ENCODE assay signal across 21 cellular contexts in the genomic region with DNA sequence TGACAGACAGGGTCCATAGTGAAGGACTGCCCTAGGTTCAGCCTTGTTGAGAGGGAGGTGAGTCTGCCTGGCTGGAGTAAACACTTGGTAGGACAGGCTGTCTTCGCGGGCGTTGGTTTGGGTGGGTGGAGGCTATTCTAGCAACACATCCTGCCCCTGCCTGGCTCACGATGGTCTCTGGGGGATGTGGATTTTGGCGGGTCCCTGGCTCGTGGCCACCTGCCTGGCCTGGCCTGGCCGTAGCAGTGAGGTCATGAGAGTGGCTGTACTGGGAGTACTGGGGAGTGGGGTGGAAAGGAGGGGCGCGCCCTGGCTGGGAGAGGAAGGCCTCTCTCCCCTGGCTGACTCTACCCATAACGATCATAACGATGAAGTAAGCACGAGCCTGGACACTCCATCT. TPM values are rescaled to one million over a fixed set of nuclear protein-coding genes. Genes with fewer than 3 reads are reported as not detected.
DNase-seq lines count a peak whose midpoint lies in the region; ATAC-seq and TF ChIP-seq lines count a peak whose summit lies in the region.
"Had no signal": no experiment of that assay in that cellular context is flagged by ENCODE, and none has a peak within 500 bp of the region (broad histone marks: within the 10 kb centered on the region; RNA-seq: fewer than 3 reads in every experiment).

No MANE protein-coding gene starts in this region.

- TF ChIP-seq CTCF in chondrocyte (IDR thresholded peaks at IDR 0.05) = no peak
- no peak for TF ChIP-seq CTCF in heart left ventricle (IDR thresholded peaks at IDR 0.05)
- no peak for TF ChIP-seq CTCF in ovary (IDR thresholded peaks at IDR 0.05)
- TF ChIP-seq CTCF in upper lobe of left lung (IDR thresholded peaks at IDR 0.05) = no peak

- no peaks in the 10 kb centered on the region for H3K9me3 ChIP-seq in heart left ventricle
- H3K9me3 ChIP-seq in ovary = no peaks in the 10 kb centered on the region
- no peaks in the 10 kb centered on the region for H3K9me3 ChIP-seq in upper lobe of left lung
- H3K9me3 ChIP-seq in effector memory CD4-positive, alpha-beta T cell (ENCODE audit: control insufficient read depth, low read length) = no peaks in the 10 kb centered on the region

- H3K4me3 ChIP-seq in heart left ventricle (no peak overlapping the region), ovary (no peak overlapping the region), upper lobe of left lung (no peak overlapping the region)
- H3K4me3 ChIP-seq in effector memory CD4-positive, alpha-beta T cell (ENCODE audit: insufficient read depth, low read depth, low read length, poor library complexity, severe bottlenecking) = no peak overlapping the region
- H3K4me3 ChIP-seq: lung had no signal

- no peak for TF ChIP-seq EP300 in ovary (IDR thresholded peaks at IDR 0.05)
- peak in 1 of 4 donors; percentile 38 for TF ChIP-seq EP300 in upper lobe of left lung (IDR thresholded peaks at IDR 0.05)

- no peaks in the 10 kb centered on the region for H3K36me3 Mint-ChIP-seq in chondrocyte (ENCODE audit: low read depth)
- H3K36me3 Mint-ChIP-seq: activated naive CD8-positive, alpha-beta T cell treated with anti-CD3 and anti-CD28 coated beads for 36 hours; CD8-positive, alpha-beta T cell had no signal

- no peaks in the 10 kb centered on the region for H3K9me3 Mint-ChIP-seq in chondrocyte (ENCODE audit: low read depth)
- H3K9me3 Mint-ChIP-seq: activated CD4-positive, alpha-beta T cell treated with anti-CD3 and anti-CD28 coated beads, Interleukin-2, amount 10 ng/mL, durations not matched to agents 7 days and 5 days; activated naive CD8-positive, alpha-beta T cell treated with anti-CD3 and anti-CD28 coated beads for 36 hours; activated T-helper 17 cell treated with anti-CD3 and anti-CD28 coated beads, Interleukin-2, amount 50 U/mL, for 72 hours; CD8-positive, alpha-beta T cell; H9 had no signal

- peak; percentile 76 for DNase-seq in chondrocyte (ENCODE audit: low spot score)
- DNase-seq in heart left ventricle = peak; percentile 77 to 90 (median 88)
- DNase-seq in ovary = peak in 4 of 5 donors; percentile 27 to 80 (median 52)
- DNase-seq in upper lobe of left lung = peak; percentile 38 to 85
- DNase-seq in T-helper 1 cell = no peak
- DNase-seq in effector memory CD4-positive, alpha-beta T cell = no peak
- DNase-seq in D341Med (ENCODE audit: low spot score) = no peak
- DNase-seq: activated CD4-positive, alpha-beta T cell treated with anti-CD3 and anti-CD28 coated beads, Interleukin-2, amount 10 ng/mL, durations not matched to agents 7 days and 5 days; activated naive CD8-positive, alpha-beta T cell treated with anti-CD3 and anti-CD28 coated beads for 36 hours; CD8-positive, alpha-beta T cell; GDM1; H9; head of caudate nucleus; KG1; NCI-H1694; NCI-H2171; NCI-H524 treated with DMSO at 0.1 percent for 48 hours; T-helper 2 cell had no signal

- TF ChIP-seq POLR2A in heart left ventricle (IDR thresholded peaks at IDR 0.05) = peak in 1 of 2 donors; percentile 15
- no peak for TF ChIP-seq POLR2A in ovary (IDR thresholded peaks at IDR 0.05)
- TF ChIP-seq POLR2A in upper lobe of left lung (IDR thresholded peaks at IDR 0.05) = no peak

- peak; percentile 86 to 91 (median 90) for ATAC-seq in heart left ventricle
- ATAC-seq in upper lobe of left lung (ENCODE audit: low FRiP score in 2 of 2) = peak in 1 of 2 donors; percentile 93
- ATAC-seq in GM21381 (IDR thresholded peaks at IDR 0.05; ENCODE audit: unreplicated experiment) = no peak
- ATAC-seq: activated T-helper 17 cell treated with anti-CD3 and anti-CD28 coated beads, Interleukin-2, amount 50 U/mL, for 72 hours; CD8-positive, alpha-beta T cell had no signal

- no peak overlapping the region for H3K27ac Mint-ChIP-seq in chondrocyte (ENCODE audit: unreplicated experiment)
- H3K27ac Mint-ChIP-seq: activated CD4-positive, alpha-beta T cell treated with anti-CD3 and anti-CD28 coated beads, Interleukin-2, amount 10 ng/mL, durations not matched to agents 7 days and 5 days; activated naive CD8-positive, alpha-beta T cell treated with anti-CD3 and anti-CD28 coated beads for 36 hours; activated T-helper 17 cell treated with anti-CD3 and anti-CD28 coated beads, Interleukin-2, amount 50 U/mL, for 72 hours; CD8-positive, alpha-beta T cell; H9 had no signal

- peak overlapping the region; percentile 46 to 95 (median 86) for H3K27ac ChIP-seq in heart left ventricle
- H3K27ac ChIP-seq in ovary = no peak overlapping the region
- H3K27ac ChIP-seq in upper lobe of left lung = peak overlapping the region; percentile 5 to 70 (median 52)
- H3K27ac ChIP-seq in effector memory CD4-positive, alpha-beta T cell (ENCODE audit: insufficient read depth, low read length, poor library complexity, severe bottlenecking) = no peak overlapping the region

- H3K4me1 ChIP-seq in heart left ventricle = peaks cover 3 to 55% (median 28%) of the 10 kb centered on the region in 12 donors
- H3K4me1 ChIP-seq in ovary (ENCODE audit: insufficient read depth) = peaks cover 20% of the 10 kb centered on the region
- peaks cover 7 to 20% (median 15%) of the 10 kb centered on the region in 4 donors for H3K4me1 ChIP-seq in upper lobe of left lung
- H3K4me1 ChIP-seq in effector memory CD4-positive, alpha-beta T cell (ENCODE audit: control insufficient read depth, insufficient read depth, low read length, poor library complexity, severe bottlenecking) = no peaks in the 10 kb centered on the region

- intact Hi-C loops in heart left ventricle (cut with DNase I) (loop anchor here in 2 of 10 donors (1.0 to 5.0 kb wide), 3 partner anchors 15 to 36 kb away; no protein-coding TSS in a partner anchor), ovary (cut with DNase I) (no loop called here)

- no peak overlapping the region for H3K4me3 Mint-ChIP-seq in chondrocyte (ENCODE audit: unreplicated experiment)
- H3K4me3 Mint-ChIP-seq: activated CD4-positive, alpha-beta T cell treated with anti-CD3 and anti-CD28 coated beads, Interleukin-2, amount 10 ng/mL, durations not matched to agents 7 days and 5 days; activated naive CD8-positive, alpha-beta T cell treated with anti-CD3 and anti-CD28 coated beads for 36 hours; activated T-helper 17 cell treated with anti-CD3 and anti-CD28 coated beads, Interleukin-2, amount 50 U/mL, for 72 hours; CD8-positive, alpha-beta T cell; H9 had no signal

- H3K27me3 ChIP-seq in heart left ventricle = no peaks in the 10 kb centered on the region
- no peaks in the 10 kb centered on the region for H3K27me3 ChIP-seq in ovary
- no peaks in the 10 kb centered on the region for H3K27me3 ChIP-seq in upper lobe of left lung
- no peaks in the 10 kb centered on the region for H3K27me3 ChIP-seq in effector memory CD4-positive, alpha-beta T cell (replicated peaks; ENCODE audit: control insufficient read depth, insufficient read depth, low read length, poor library complexity, severe bottlenecking)

- 53 to 67% (median 64%) methylated on average over 12 of the region's 12 CpGs for WGBS in heart left ventricle, 4 donors
- 41 to 70% (median 59%) methylated on average over 12 of the region's 12 CpGs for WGBS in ovary, 3 donors
- WGBS in upper lobe of left lung, 2 donors = 63 to 70% methylated on average over 4 to 12 of the region's 12 CpGs

- H3K4me1 Mint-ChIP-seq in chondrocyte (ENCODE audit: low read depth) = peaks cover 33% of the 10 kb centered on the region
- H3K4me1 Mint-ChIP-seq: activated CD4-positive, alpha-beta T cell treated with anti-CD3 and anti-CD28 coated beads, Interleukin-2, amount 10 ng/mL, durations not matched to agents 7 days and 5 days; activated naive CD8-positive, alpha-beta T cell treated with anti-CD3 and anti-CD28 coated beads for 36 hours had no signal

- peaks cover 2% of the 10 kb centered on the region for H3K27me3 Mint-ChIP-seq in chondrocyte (ENCODE audit: low read depth)
- H3K27me3 Mint-ChIP-seq: activated naive CD8-positive, alpha-beta T cell treated with anti-CD3 and anti-CD28 coated beads for 36 hours had no signal

- H3K36me3 ChIP-seq in heart left ventricle (no peaks in the 10 kb centered on the region), ovary (no peaks in the 10 kb centered on the region), upper lobe of left lung (no peaks in the 10 kb centered on the region)
- no peaks in the 10 kb centered on the region for H3K36me3 ChIP-seq in effector memory CD4-positive, alpha-beta T cell (ENCODE audit: control insufficient read depth, insufficient read depth, low read length)

RNA-seq across cellular contexts. Expression of a gene that starts 30.2 kb away (rescaled TPM):
- total RNA-seq in chondrocyte = 26.3 to 27.4 TPM (median 26.8 TPM) in 3 replicates
- total RNA-seq in heart left ventricle = 10 to 100 TPM; 37.4 to 66.1 (median 39.1) TPM
- polyA plus RNA-seq in heart left ventricle = 100 to 1,000 TPM in 1 of 2 donors, 10 to 100 TPM in 1; 55.3 to 105 TPM
- total RNA-seq in ovary = 10 to 100 TPM; 21.9 to 44.1 (median 25.9) TPM
- 10 to 100 TPM; 35.1 to 45.0 TPM for polyA plus RNA-seq in ovary
- 10 to 100 TPM; 21.0 to 45.6 (median 33.4) TPM for total RNA-seq in upper lobe of left lung

RNA-seq across cellular contexts. Expression of a gene that starts 52.2 kb away (rescaled TPM):
- total RNA-seq in chondrocyte (24.8 to 139 TPM (median 137 TPM) in 3 replicates), heart left ventricle (100 to 1,000 TPM in 7 of 9 donors, 10 to 100 TPM in 2; 83.0 to 238 (median 171) TPM), ovary (100 to 1,000 TPM in 1 of 7 donors, 10 to 100 TPM in 6; 19.2 to 123 (median 45.2) TPM), upper lobe of left lung (100 to 1,000 TPM; 129 to 564 (median 261) TPM)
- polyA plus RNA-seq in heart left ventricle (100 to 1,000 TPM; 139 to 254 TPM), ovary (10 to 100 TPM; 20.8 to 44.7 TPM)

Comparison
In these comparisons a context has a peak if more than half of its experiments do, and no peak if none do; other contexts are left out.
1. DNase-seq: peak in chondrocyte (single experiment), heart left ventricle (5 of 5), ovary (4 of 5) and upper lobe of left lung (2 of 2); none in T-helper 1 cell (0 of 5), effector memory CD4-positive, alpha-beta T cell (0 of 3) and D341Med (single experiment).
2. H3K27ac ChIP-seq: peak in heart left ventricle (12 of 12) and upper lobe of left lung (4 of 4); none in ovary (0 of 2) and effector memory CD4-positive, alpha-beta T cell (single experiment).